In the genomic region with DNA sequence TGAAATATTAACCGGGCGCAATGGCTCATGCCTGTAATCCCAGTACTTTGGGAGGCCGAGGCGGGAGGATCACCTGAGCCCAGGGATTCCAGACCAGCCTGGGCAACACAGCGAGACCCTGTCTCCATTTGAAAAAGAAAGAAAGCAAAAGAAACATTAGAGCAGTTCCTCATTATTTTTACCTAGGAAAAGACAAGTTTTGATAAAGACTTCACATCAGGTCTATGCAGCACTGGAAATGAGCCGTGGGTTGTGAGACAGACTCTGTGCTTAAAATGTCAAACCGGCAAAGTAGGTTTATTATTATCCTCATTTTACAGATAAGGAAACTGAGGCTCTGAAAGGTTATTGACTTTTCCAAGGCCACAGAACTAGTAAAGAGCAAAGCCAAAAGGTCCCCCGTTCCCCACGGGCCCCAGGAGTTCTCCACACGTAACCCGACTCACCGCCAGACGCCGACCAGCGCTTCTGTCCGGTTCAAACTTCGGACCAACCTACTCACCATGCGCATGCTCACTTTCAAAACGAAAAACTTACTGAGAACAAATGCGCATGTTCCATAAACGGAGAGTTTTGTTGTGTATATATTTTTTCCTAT, we compare ENCODE assay signal across 8 cellular contexts. TPM values are rescaled to one million over a fixed set of nuclear protein-coding genes. Genes with fewer than 3 reads are reported as not detected.
A peak's percentile ranks its signal among the peaks of the same experiment; 100 is the strongest.
DNase-seq lines count a peak whose midpoint lies in the region; ATAC-seq and TF ChIP-seq lines count a peak whose summit lies in the region.

No MANE protein-coding gene starts in this region.

- 3 to 6% (median 4%) methylated on average over 21 of the region's 21 CpGs for WGBS in ovary, 3 donors

- TF ChIP-seq CTCF in VCaP (conservative IDR thresholded peaks at IDR 0.05) (no peak), fibroblast of pulmonary artery (IDR thresholded peaks at IDR 0.05; ENCODE audit: low read length, missing control alignments) (no peak), ovary (IDR thresholded peaks at IDR 0.05) (no peak)

- no peak for TF ChIP-seq EP300 in ovary (IDR thresholded peaks at IDR 0.05)

- ATAC-seq in GM19025 (IDR thresholded peaks at IDR 0.05; ENCODE audit: low read depth, unreplicated experiment) (peak; percentile 39), HG02981 (IDR thresholded peaks at IDR 0.05; ENCODE audit: unreplicated experiment) (peak; percentile 34)

- H3K27ac ChIP-seq in VCaP (peak overlapping the region; percentile 91), ovary (no peak overlapping the region)

- peaks cover 3% of the 10 kb centered on the region for H3K4me1 ChIP-seq in ovary (ENCODE audit: insufficient read depth)

- H3K27me3 ChIP-seq in ovary: no peaks in the 10 kb centered on the region

- intact Hi-C loops in ovary (cut with DNase I): no loop called here

- H3K4me3 ChIP-seq in fibroblast of pulmonary artery (replicated peaks; ENCODE audit: low read depth, low read length) (peak overlapping the region; percentile 92), ovary (peak overlapping the region; percentile 93)

- H3K36me3 ChIP-seq in ovary: no peaks in the 10 kb centered on the region

- DNase-seq in fibroblast of pulmonary artery (ENCODE audit: low read depth): no peak
- DNase-seq in ovary: peak in 1 of 5 donors; percentile 21
- no peak for DNase-seq in NCI-H1105 (lab: John Stamatoyannopoulos, UW)
- DNase-seq in NCI-H1436 (lab: John Stamatoyannopoulos, UW): no peak
- no peak for DNase-seq in NCI-H226

- no peaks in the 10 kb centered on the region for H3K9me3 ChIP-seq in ovary

- no peak for TF ChIP-seq POLR2A in ovary (IDR thresholded peaks at IDR 0.05)

RNA-seq across cellular contexts. Expression of a gene that starts 0.4 kb away (rescaled TPM):
- total RNA-seq in ovary: 10 to 100 TPM; 10.6 to 22.9 (median 14.3) TPM
- polyA plus RNA-seq in ovary: 10 to 100 TPM in 1 of 2 donors, 1 to 10 TPM in 1; 9.1 to 10.2 TPM

RNA-seq across cellular contexts. Expression of a gene that starts 0.6 kb away (rescaled TPM):
- 10 to 100 TPM; 29.2 to 46.2 (median 41.1) TPM for total RNA-seq in ovary
- 10 to 100 TPM; 14.8 to 22.7 TPM for polyA plus RNA-seq in ovary
